8 cellular contexts compared by ENCODE assay signal in genomic region chrX:30568083-30568482, GRCh38. TPM values are rescaled to one million over a fixed set of nuclear protein-coding genes. Genes with fewer than 3 reads are reported as not detected.
A peak's percentile ranks its signal among the peaks of the same experiment; 100 is the strongest.
DNase-seq lines count a peak whose midpoint lies in the region; ATAC-seq and TF ChIP-seq lines count a peak whose summit lies in the region.
"Not testable (repeated sequence)": the region's sequence is repeated elsewhere in the genome, so short reads cannot be mapped to it uniquely, and the experiment has no call there.

No MANE protein-coding gene starts in this region.

- H3K27ac Mint-ChIP-seq in CD4-positive, CD25-positive, alpha-beta regulatory T cell, result peak overlapping the region; percentile 7 to 79 (median 61)
- H3K27ac Mint-ChIP-seq in natural killer cell, result peak overlapping the region; percentile 8 to 77

- H2AFZ ChIP-seq in OCI-LY7 (ENCODE audit: low read length), result not testable (repeated sequence)

- not testable (repeated sequence) for H3K27ac ChIP-seq in CD4-positive, CD25-positive, alpha-beta regulatory T cell (ENCODE audit: insufficient read depth, low read length, poor library complexity, severe bottlenecking); OCI-LY7 (ENCODE audit: low read depth, low read length, poor library complexity, severe bottlenecking)

- H3K4me3 ChIP-seq in CD4-positive, CD25-positive, alpha-beta regulatory T cell (ENCODE audit: low read depth, low read length); OCI-LY7 (ENCODE audit: low read depth, low read length, poor library complexity, severe bottlenecking); choroid plexus epithelial cell (ENCODE audit: low read depth, low read length): not testable (repeated sequence)

- intact Hi-C loops in OCI-LY7 (cut with micrococcal nuclease; ENCODE audit: unreplicated experiment); natural killer cell (cut with micrococcal nuclease): not testable (repeated sequence)

- peaks cover 12% of the 10 kb centered on the region for H3K4me1 ChIP-seq in CD4-positive, CD25-positive, alpha-beta regulatory T cell (ENCODE audit: control insufficient read depth, insufficient read depth, low read length, poor library complexity, severe bottlenecking)
- H3K4me1 ChIP-seq in OCI-LY7 (ENCODE audit: insufficient read depth, low read length, poor library complexity, severe bottlenecking), result peaks cover 10% of the 10 kb centered on the region

- H3K4me3 Mint-ChIP-seq in CD4-positive, CD25-positive, alpha-beta regulatory T cell, result peak overlapping the region in 2 of 4 donors; percentile 16 to 45
- H3K4me3 Mint-ChIP-seq in natural killer cell, result not testable (repeated sequence)

- TF ChIP-seq CTCF in OCI-LY7 (conservative IDR thresholded peaks at IDR 0.05; ENCODE audit: low read length); choroid plexus epithelial cell (conservative IDR thresholded peaks at IDR 0.05; ENCODE audit: low read depth, low read length); natural killer cell (IDR thresholded peaks at IDR 0.05): not testable (repeated sequence)

- H3K9me2 ChIP-seq in OCI-LY7 (ENCODE audit: insufficient read depth, low read length), result not testable (repeated sequence)

- H3K79me2 ChIP-seq in OCI-LY7 (ENCODE audit: insufficient read depth, low read depth, low read length), result not testable (repeated sequence)

- POLR2A ChIA-PET in OCI-LY7 (lab: Charles Lee), result not testable (repeated sequence)

- H3K9me3 Mint-ChIP-seq in CD4-positive, CD25-positive, alpha-beta regulatory T cell; natural killer cell: not testable (repeated sequence)

- not testable (repeated sequence) for H3K9me3 ChIP-seq in CD4-positive, CD25-positive, alpha-beta regulatory T cell (ENCODE audit: control insufficient read depth in 2 of 2, low read length in 2 of 2); OCI-LY7 (ENCODE audit: low read length)

- H3K4me1 Mint-ChIP-seq in CD4-positive, CD25-positive, alpha-beta regulatory T cell, result peaks cover 5 to 38% (median 14%) of the 10 kb centered on the region in 4 donors
- H3K4me1 Mint-ChIP-seq in natural killer cell, result peaks cover 3 to 23% of the 10 kb centered on the region in 2 donors

- peak in 1 of 2 donors; percentile 46 for ATAC-seq in CD4-positive, CD25-positive, alpha-beta regulatory T cell (ENCODE audit: low read depth in 2 of 2)
- ATAC-seq in GM18870 (IDR thresholded peaks at IDR 0.05; ENCODE audit: unreplicated experiment) (peak; percentile 70), GM21576 (IDR thresholded peaks at IDR 0.05; ENCODE audit: unreplicated experiment) (peak; percentile 67), HG02970 (IDR thresholded peaks at IDR 0.05; ENCODE audit: low FRiP score, unreplicated experiment) (peak; percentile 68), HG03565 (IDR thresholded peaks at IDR 0.05; ENCODE audit: unreplicated experiment) (peak; percentile 73), natural killer cell (peak; percentile 39 to 64 (median 57))

- BruUV-seq in OCI-LY7 (replicated peaks; lab: Mats Ljungman, UMichigan), result not testable (repeated sequence)

- H3K27me3 ChIP-seq in CD4-positive, CD25-positive, alpha-beta regulatory T cell (ENCODE audit: control insufficient read depth, insufficient read depth, low read length), result not testable (repeated sequence)

- not testable (repeated sequence) for H3K36me3 Mint-ChIP-seq in CD4-positive, CD25-positive, alpha-beta regulatory T cell; natural killer cell

- CTCF ChIA-PET in OCI-LY7 (lab: Charles Lee; ENCODE audit: unreplicated experiment), result not testable (repeated sequence)

- H4K20me1 ChIP-seq in OCI-LY7 (ENCODE audit: insufficient read depth, low read length), result not testable (repeated sequence)

- not testable (repeated sequence) for H3K27me3 Mint-ChIP-seq in CD4-positive, CD25-positive, alpha-beta regulatory T cell; natural killer cell (ENCODE audit: low read depth in 2 of 2)

- peak in 1 of 3 donors; percentile 17 for DNase-seq in CD4-positive, CD25-positive, alpha-beta regulatory T cell
- DNase-seq in OCI-LY7 (ENCODE audit: low spot score), result peak; percentile 38
- DNase-seq in choroid plexus epithelial cell (ENCODE audit: low read depth), result peak; percentile 72
- not testable (repeated sequence) for DNase-seq in natural killer cell

- not testable (repeated sequence) for H3K36me3 ChIP-seq in CD4-positive, CD25-positive, alpha-beta regulatory T cell (ENCODE audit: control insufficient read depth, insufficient read depth, low read length); OCI-LY7 (ENCODE audit: insufficient read depth, low read length)

- peak overlapping the region; percentile 52; the same call in 1 of the 2 replicates for H3K4me2 ChIP-seq in OCI-LY7 (ENCODE audit: low read length)

RNA-seq across cellular contexts. Expression of gene TASL, which starts 9.5 kb away (rescaled TPM):
- 3.2 TPM for total RNA-seq in CD4-positive, CD25-positive, alpha-beta regulatory T cell
- polyA plus RNA-seq in CD4-positive, CD25-positive, alpha-beta regulatory T cell, result 1 to 10 TPM; 2.2 to 5.0 (median 3.5) TPM
- 0.13 TPM in 1 of 2 replicates, not detected in the other for total RNA-seq in OCI-LY7 (2014; rRNA removed; shearing (Covaris generic))
- total RNA-seq in OCI-LY7 (2022) (0.26 TPM in 1 of 2 replicates, not detected in the other), natural killer cell (1 to 10 TPM; 2.2 to 4.7 (median 4.0) TPM)
